Comparison of ENCODE assay signal across 6 cellular contexts in genomic region chr11:65539401-65540289, GRCh38. TPM values are rescaled to one million over a fixed set of nuclear protein-coding genes. Genes with fewer than 3 reads are reported as not detected.
DNase-seq lines count a peak whose midpoint lies in the region; ATAC-seq and TF ChIP-seq lines count a peak whose summit lies in the region.

No MANE protein-coding gene starts in this region.

- H3K4me3 Mint-ChIP-seq in CD8-positive, alpha-beta T cell: peak overlapping the region; percentile 86

- H3K27ac ChIP-seq in CD8-positive, alpha-beta T cell (ENCODE audit: low read depth, low read length): peak overlapping the region; percentile 53
- H3K27ac ChIP-seq in HEK293 (ENCODE audit: extremely low read depth, low read depth, low read length): peak overlapping the region; percentile 69; the same call in 1 of the 2 replicates

- CTCF ChIA-PET in CD8-positive, alpha-beta T cell (lab: Charles Lee): interaction anchor here (0.5 to 6.3 kb wide), 31 partner anchors 9 to 1333 kb away, joined by 3 to 139 read pairs (median 10); partner anchors contain the start of genes EHBP1L1, FAM89B, KCNK7 and LTBP3
- CTCF ChIA-PET in HEK293 (lab: Yijun Ruan, JAX): interaction anchor here (0.7 to 4.5 kb wide), 13 partner anchors 10 to 314 kb away, joined by 3 to 133 read pairs (median 11); partner anchors contain the start of genes FAM89B, KAT5, SCYL1 and ZNRD2

- H3K36me3 Mint-ChIP-seq in CD8-positive, alpha-beta T cell: peaks cover 41% of the 10 kb centered on the region

- no peak for TF ChIP-seq CTCF in CD8-positive, alpha-beta T cell (IDR thresholded peaks at IDR 0.05)
- TF ChIP-seq CTCF in HEK293 (tag by site-specific recombination; IDR thresholded peaks at IDR 0.05): no peak

- no peaks in the 10 kb centered on the region for H3K36me3 ChIP-seq in CD8-positive, alpha-beta T cell (ENCODE audit: insufficient read depth, low read length)
- H3K36me3 ChIP-seq in HEK293 (ENCODE audit: control insufficient read depth in 2 of 2, insufficient read depth in 1 of 2, low read length in 2 of 2): peaks cover 0 to 83% of the 10 kb centered on the region in 2 experiments; a peak in 2 of 3 replicates

- intact Hi-C loops in CD8-positive, alpha-beta T cell (cut with DNase I, micrococcal nuclease): loop anchor here (1.0 to 10.0 kb wide), 9 partner anchors 13 to 245 kb away; partner anchors contain the start of genes PCNX3 (in 2 of the 2), ZNRD2 (in 2 of the 2), AP5B1 (in 1 of the 2) and OVOL1 (in 1 of the 2)

- H3K27me3 ChIP-seq in CD8-positive, alpha-beta T cell (ENCODE audit: insufficient read depth, low read length): no peaks in the 10 kb centered on the region

- H3K9me3 Mint-ChIP-seq in CD8-positive, alpha-beta T cell: no peaks in the 10 kb centered on the region

- peak overlapping the region; percentile 77 for H3K4me3 ChIP-seq in CD8-positive, alpha-beta T cell (ENCODE audit: low read depth, low read length)
- peak overlapping the region; percentile 47 for H3K4me3 ChIP-seq in HEK293 (ENCODE audit: low read depth, low read length)

- H3K27me3 Mint-ChIP-seq in CD8-positive, alpha-beta T cell (ENCODE audit: low read depth): no peaks in the 10 kb centered on the region

- H3K9me3 ChIP-seq in CD8-positive, alpha-beta T cell (ENCODE audit: low read length): no peaks in the 10 kb centered on the region
- H3K9me3 ChIP-seq in HEK293 (ENCODE audit: control insufficient read depth, insufficient read depth, low read depth, low read length): no peaks in the 10 kb centered on the region

- ATAC-seq in CD8-positive, alpha-beta T cell: peak; percentile 73
- ATAC-seq in SK-N-SH treated with all-trans-retinoic acid at 6 μM for 48 hours: no peak; the same call in 2 of the 3 replicates

- DNase-seq in CD8-positive, alpha-beta T cell: peak in 1 of 7 experiments; percentile 12
- peak; percentile 86 for DNase-seq in iPS-NIHi11 (ENCODE audit: low spot score)
- no peak for DNase-seq in NCI-H82 (lab: John Stamatoyannopoulos, UW)
- no peak for DNase-seq in NCI-H345 treated with DMSO at 0.1 percent for 48 hours (lab: John Stamatoyannopoulos, UW; ENCODE audit: unreplicated experiment)

- H3K4me1 Mint-ChIP-seq in CD8-positive, alpha-beta T cell (ENCODE audit: low read depth): peaks cover 17% of the 10 kb centered on the region

- POLR2A ChIA-PET in CD8-positive, alpha-beta T cell (lab: Charles Lee): interaction anchor here (0.8 to 4.2 kb wide), 16 partner anchors 9 to 207 kb away, joined by 3 to 50 read pairs (median 12); partner anchors contain the start of genes EHBP1L1, FAM89B, KCNK7 and LTBP3
- POLR2A ChIA-PET in HEK293 (lab: Yijun Ruan, JAX): interaction anchor here (0.6 to 2.6 kb wide), 15 partner anchors 10 to 278 kb away, joined by 3 to 39 read pairs (median 9); partner anchors contain the start of genes FAM89B, MALAT1, MAP3K11 and NEAT1

- H3K4me1 ChIP-seq in CD8-positive, alpha-beta T cell (ENCODE audit: insufficient read depth, low read length): peaks cover 14% of the 10 kb centered on the region
- peaks cover 3% of the 10 kb centered on the region; the same call in 1 of the 2 replicates for H3K4me1 ChIP-seq in HEK293 (ENCODE audit: control insufficient read depth, insufficient read depth, low read length)

- H3K27ac Mint-ChIP-seq in CD8-positive, alpha-beta T cell: peak overlapping the region; percentile 71

TF ChIP-seq in HEK293, 187 proteins besides CTCF, POLR2A, EP300 and RAD21 (continues in another document):
- TF ChIP-seq ZNF548 (tag by site-specific recombination; IDR thresholded peaks at IDR 0.05): no peak
- no peak for TF ChIP-seq ZNF555 (tag by site-specific recombination; conservative IDR thresholded peaks at IDR 0.05)
- TF ChIP-seq, protein P1, sequence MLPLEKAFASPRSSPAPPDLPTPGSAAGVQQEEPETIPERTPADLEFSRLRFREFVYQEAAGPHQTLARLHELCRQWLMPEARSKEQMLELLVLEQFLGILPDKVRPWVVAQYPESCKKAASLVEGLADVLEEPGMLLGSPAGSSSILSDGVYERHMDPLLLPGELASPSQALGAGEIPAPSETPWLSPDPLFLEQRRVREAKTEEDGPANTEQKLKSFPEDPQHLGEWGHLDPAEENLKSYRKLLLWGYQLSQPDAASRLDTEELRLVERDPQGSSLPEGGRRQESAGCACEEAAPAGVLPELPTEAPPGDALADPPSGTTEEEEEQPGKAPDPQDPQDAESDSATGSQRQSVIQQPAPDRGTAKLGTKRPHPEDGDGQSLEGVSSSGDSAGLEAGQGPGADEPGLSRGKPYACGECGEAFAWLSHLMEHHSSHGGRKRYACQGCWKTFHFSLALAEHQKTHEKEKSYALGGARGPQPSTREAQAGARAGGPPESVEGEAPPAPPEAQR (tag by site-specific recombination; IDR thresholded peaks at IDR 0.05): no peak
- TF ChIP-seq ZNF692 (tag by site-specific recombination; IDR thresholded peaks at IDR 0.05): no peak

TF ChIP-seq in SK-N-SH treated with all-trans-retinoic acid at 6 μM for 48 hours, 23 proteins besides CTCF, POLR2A, EP300 and RAD21:
- TF ChIP-seq SNAI2 (CRISPR knock-in tag; IDR thresholded peaks at IDR 0.05) (no peak), ZFP3 (CRISPR knock-in tag; IDR thresholded peaks at IDR 0.05) (peak; percentile 95)

RNA-seq across cellular contexts. Expression of gene SCYL1, which starts 14.8 kb away (rescaled TPM):
- total RNA-seq in CD8-positive, alpha-beta T cell: 10 to 100 TPM; 55.8 to 60.4 TPM

RNA-seq across cellular contexts. Expression of gene LTBP3, which starts 18.5 kb away (rescaled TPM):
- 100 to 1,000 TPM; 231 to 246 TPM for total RNA-seq in CD8-positive, alpha-beta T cell

RNA-seq across cellular contexts. Expression of gene ZNRD2, which starts 30.6 kb away (rescaled TPM):
- 10 to 100 TPM; 35.6 to 41.4 TPM for total RNA-seq in CD8-positive, alpha-beta T cell

RNA-seq across cellular contexts. Expression of gene FAM89B, which starts 32.7 kb away (rescaled TPM):
- 10 to 100 TPM; 20.6 to 20.8 TPM for total RNA-seq in CD8-positive, alpha-beta T cell

RNA-seq across cellular contexts. Expression of gene EHBP1L1, which starts 36.2 kb away (rescaled TPM):
- total RNA-seq in CD8-positive, alpha-beta T cell: 10 to 100 TPM; 64.7 to 65.1 TPM
